Comparison of ENCODE assay signal across 9 cellular contexts in the genomic region with DNA sequence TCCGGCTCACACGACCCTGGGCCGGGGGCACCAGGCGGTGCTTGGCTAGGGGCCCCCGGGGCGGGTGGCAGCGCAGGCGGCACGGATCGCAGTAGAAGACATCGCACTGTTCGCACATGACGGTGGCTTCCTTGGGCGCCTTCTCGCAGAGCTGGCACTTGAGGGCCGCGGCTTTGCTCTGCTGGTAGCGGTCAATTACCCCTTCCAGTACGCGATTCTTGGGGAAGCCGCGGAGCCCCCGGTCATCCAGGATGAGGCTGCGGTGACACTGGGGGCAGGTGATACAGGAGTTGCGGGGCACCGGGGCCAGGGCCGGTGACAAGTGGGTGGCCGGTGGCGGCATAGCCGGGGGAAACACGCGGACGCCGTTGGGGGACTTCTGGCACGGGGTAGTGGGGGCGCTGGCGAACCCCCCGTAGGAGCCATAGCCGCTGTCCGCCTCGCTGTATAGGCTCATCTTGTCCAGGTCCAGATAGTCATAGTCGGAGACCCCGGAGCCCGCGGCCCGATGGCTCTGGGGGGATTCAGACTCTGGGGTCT. TPM values are rescaled to one million over a fixed set of nuclear protein-coding genes. Genes with fewer than 3 reads are reported as not detected.
A peak's percentile ranks its signal among the peaks of the same experiment; 100 is the strongest.
DNase-seq lines count a peak whose midpoint lies in the region; ATAC-seq and TF ChIP-seq lines count a peak whose summit lies in the region.
"Had no signal": no experiment of that assay in that cellular context is flagged by ENCODE, and none has a peak within 500 bp of the region (broad histone marks: within the 10 kb centered on the region; RNA-seq: fewer than 3 reads in every experiment).

No MANE protein-coding gene starts in this region.

- H3K27ac Mint-ChIP-seq in activated T-cell treated with anti-CD3 and anti-CD28 coated beads, Interleukin-2, amount 50 U/mL, for 72 hours: no peak overlapping the region

- no peak for TF ChIP-seq CTCF in retinal pigment epithelial cell (conservative IDR thresholded peaks at IDR 0.05; ENCODE audit: low read depth, low read length)

- intact Hi-C loops in cardiac septum (cut with DNase I): loop anchor here (10.0 kb wide), 1 partner anchor 140 kb away; no protein-coding TSS in a partner anchor

- peak overlapping the region; percentile 88 to 94 for H3K4me3 Mint-ChIP-seq in activated T-cell treated with anti-CD3 and anti-CD28 coated beads, Interleukin-2, amount 50 U/mL, for 72 hours

- H3K36me3 Mint-ChIP-seq in activated T-cell treated with anti-CD3 and anti-CD28 coated beads, Interleukin-2, amount 50 U/mL, for 72 hours (ENCODE audit: insufficient read depth in 2 of 2): no peaks in the 10 kb centered on the region

- peak in 1 of 2 donors; percentile 13 for ATAC-seq in activated T-cell treated with anti-CD3 and anti-CD28 coated beads, Interleukin-2, amount 50 U/mL, for 72 hours (replicated peaks in 1 of 2)
- ATAC-seq in GM21619 (IDR thresholded peaks at IDR 0.05; ENCODE audit: unreplicated experiment): no peak

- peaks cover 29% of the 10 kb centered on the region for H3K4me1 Mint-ChIP-seq in activated T-cell treated with anti-CD3 and anti-CD28 coated beads, Interleukin-2, amount 50 U/mL, for 72 hours (ENCODE audit: low read depth)

- peaks cover 10% of the 10 kb centered on the region for H3K27me3 Mint-ChIP-seq in activated T-cell treated with anti-CD3 and anti-CD28 coated beads, Interleukin-2, amount 50 U/mL, for 72 hours (ENCODE audit: low read depth)

- no peaks in the 10 kb centered on the region for H3K9me3 Mint-ChIP-seq in activated T-cell treated with anti-CD3 and anti-CD28 coated beads, Interleukin-2, amount 50 U/mL, for 72 hours

- peak overlapping the region; percentile 67 for H3K4me3 ChIP-seq in retinal pigment epithelial cell (ENCODE audit: low read length)
- H3K4me3 ChIP-seq: K562 had no signal

- DNase-seq in D341Med (ENCODE audit: low spot score) (peak; percentile 55), HuH-7.5 (ENCODE audit: low spot score) (peak; percentile 4), cardiac septum (ENCODE audit: low spot score) (peak; percentile 78), retinal pigment epithelial cell (ENCODE audit: low read depth) (no peak), cortex of kidney (lab: John Stamatoyannopoulos, UW) (no peak), SKM-1 treated with dmso at 0.1 percent for 144 hours (lab: John Stamatoyannopoulos, UW; ENCODE audit: unreplicated experiment) (no peak)
- peak; percentile 25 to 41 for DNase-seq in activated T-cell treated with anti-CD3 and anti-CD28 coated beads, Interleukin-2, amount 50 U/mL, for 72 hours

RNA-seq across cellular contexts. Expression of gene TRIM9, which starts 0.6 kb away (rescaled TPM):
- total RNA-seq in activated T-cell treated with anti-CD3 and anti-CD28 coated beads, Interleukin-2, amount 50 U/mL, for 72 hours: 1 to 10 TPM; 1.4 to 2.4 TPM
- 1.5 TPM for total RNA-seq in cardiac septum

Comparison
In these comparisons a context has a peak if more than half of its experiments do, and no peak if none do; other contexts are left out.
1. DNase-seq: peak in D341Med (single experiment), HuH-7.5 (single experiment), activated T-cell treated with anti-CD3 and anti-CD28 coated beads, Interleukin-2, amount 50 U/mL, for 72 hours (2 of 2) and cardiac septum (single experiment); none in retinal pigment epithelial cell (single experiment), cortex of kidney (single experiment) and SKM-1 treated with dmso at 0.1 percent for 144 hours (single experiment).